9 cellular contexts compared by ENCODE assay signal in the genomic region with DNA sequence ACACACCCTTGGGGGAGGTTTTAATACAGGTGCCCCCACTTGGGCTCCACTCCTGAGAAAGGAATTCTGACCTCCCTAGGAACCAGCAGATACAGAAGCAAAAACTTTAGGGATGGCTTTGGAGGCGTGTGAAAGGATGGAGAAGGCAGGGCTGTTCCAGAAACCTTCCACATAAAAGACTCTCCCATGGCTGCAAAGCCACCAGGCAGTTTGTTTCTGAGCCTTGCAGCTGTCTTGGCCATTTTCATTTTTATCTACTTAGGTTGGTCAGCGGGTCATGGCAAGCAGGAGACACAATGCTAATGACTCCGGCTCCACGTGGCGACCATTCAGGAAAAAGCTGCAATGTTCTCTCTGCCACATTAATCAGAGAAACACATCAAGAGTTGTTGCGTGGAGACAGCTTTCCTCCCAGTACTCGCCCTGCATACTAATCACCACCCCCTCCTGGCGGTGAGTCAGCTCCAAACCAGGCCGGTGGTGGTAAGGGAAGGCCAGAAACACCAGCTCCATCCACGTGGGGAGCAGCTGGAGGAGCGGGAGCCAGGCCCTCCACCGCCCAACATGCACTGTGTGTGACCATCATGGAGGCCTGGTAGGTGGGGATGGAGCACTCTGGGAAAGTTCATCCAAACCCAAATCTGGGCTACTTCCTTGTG. TPM values are rescaled to one million over a fixed set of nuclear protein-coding genes. Genes with fewer than 3 reads are reported as not detected.
DNase-seq lines count a peak whose midpoint lies in the region; ATAC-seq and TF ChIP-seq lines count a peak whose summit lies in the region.
"Had no signal": no experiment of that assay in that cellular context is flagged by ENCODE, and none has a peak within 500 bp of the region (broad histone marks: within the 10 kb centered on the region; RNA-seq: fewer than 3 reads in every experiment).

No MANE protein-coding gene starts in this region.

- no peak overlapping the region for H3K4me3 ChIP-seq in mammary epithelial cell (replicated peaks in 1 of 3; ENCODE audit: insufficient read depth in 1 of 3, low read depth in 2 of 3, low read length in 3 of 3)
- no peak overlapping the region for H3K4me3 ChIP-seq in lower lobe of right lung

- intact Hi-C loops in mammary epithelial cell (cut with micrococcal nuclease), result no loop called here
- intact Hi-C loops in lower lobe of right lung (cut with DNase I), result no loop called here

- CTCF ChIA-PET in mammary epithelial cell (lab: Charles Lee; ENCODE audit: low non-redundant PET), result no interaction called here

- no TSS peak for BruUV-seq in mammary epithelial cell (replicated peaks; lab: Mats Ljungman, UMichigan)

- no peak overlapping the region for H3K4me2 ChIP-seq in mammary epithelial cell (ENCODE audit: insufficient read depth, low read depth, low read length)

- WGBS in mammary epithelial cell (ENCODE audit: low coverage, missing lambda C conversion rate), result 78% methylated on average over 12 of the region's 12 CpGs

- no peaks in the 10 kb centered on the region for H3K9me3 ChIP-seq in mammary epithelial cell (replicated peaks; ENCODE audit: insufficient read depth, low read length)
- H3K9me3 ChIP-seq in lower lobe of right lung, result peaks cover 7% of the 10 kb centered on the region

- no peak overlapping the region for H2AFZ ChIP-seq in mammary epithelial cell (ENCODE audit: low read depth, low read length)

- in situ Hi-C loops in mammary epithelial cell (cut with MboI; ENCODE audit: low sequenced_read_pairs in 2 of 2), result loop anchor here in 1 of 2 donors (5.0 kb wide), 1 partner anchor 147 kb away; no protein-coding TSS in a partner anchor

- peak; percentile 61 for DNase-seq in DMS53 (lab: John Stamatoyannopoulos, UW)
- DNase-seq in DMS53 treated with DMSO at 0.1 percent for 48 hours (lab: John Stamatoyannopoulos, UW; ENCODE audit: unreplicated experiment), result no peak
- peak; percentile 72 for DNase-seq in NCI-H510A treated with DMSO at 0.1 percent for 48 hours (lab: John Stamatoyannopoulos, UW)
- DNase-seq in mammary epithelial cell, result peak; percentile 49
- DNase-seq in lower lobe of right lung, result no peak
- DNase-seq in NCI-H187 treated with DMSO at 0.1 percent for 48 hours (lab: John Stamatoyannopoulos, UW), result no peak

- H3K27me3 ChIP-seq in mammary epithelial cell (ENCODE audit: insufficient read depth, low read length), result no peaks in the 10 kb centered on the region
- H3K27me3 ChIP-seq in lower lobe of right lung (ENCODE audit: low read depth), result no peaks in the 10 kb centered on the region

- TF ChIP-seq CTCF in mammary epithelial cell (conservative IDR thresholded peaks at IDR 0.05 in 1 of 2, IDR thresholded peaks at IDR 0.05 in 1 of 2; ENCODE audit: extremely low read depth in 1 of 2, insufficient read depth in 1 of 2, low read depth in 1 of 2, low read length in 2 of 2) (no peak), lower lobe of right lung (IDR thresholded peaks at IDR 0.05) (no peak)

- H3K27ac ChIP-seq in mammary epithelial cell (ENCODE audit: insufficient read depth, low read depth, low read length) (no peak overlapping the region), lower lobe of right lung (no peak overlapping the region)
- H3K27ac ChIP-seq: 22Rv1 had no signal

- H3K9ac ChIP-seq in mammary epithelial cell (ENCODE audit: insufficient read depth, low read length), result no peak overlapping the region

- H3K36me3 ChIP-seq in mammary epithelial cell (ENCODE audit: insufficient read depth, low read length), result no peaks in the 10 kb centered on the region
- no peaks in the 10 kb centered on the region for H3K36me3 ChIP-seq in lower lobe of right lung

- peak; percentile 43 to 46 for ATAC-seq in lower lobe of right lung
- no peak for ATAC-seq in GM19035 (IDR thresholded peaks at IDR 0.05; ENCODE audit: unreplicated experiment)
- no peak for ATAC-seq in GM19351 (IDR thresholded peaks at IDR 0.05; ENCODE audit: unreplicated experiment)

- no peaks in the 10 kb centered on the region for H4K20me1 ChIP-seq in mammary epithelial cell (ENCODE audit: insufficient read depth, low read length)

- H3K4me1 ChIP-seq in mammary epithelial cell (ENCODE audit: insufficient read depth, low read length) (no peaks in the 10 kb centered on the region), lower lobe of right lung (peaks cover 9% of the 10 kb centered on the region)

- dilution Hi-C loops in mammary epithelial cell (cut with HindIII; ENCODE audit: low sequenced_read_pairs), result loop anchor here (10.0 kb wide), 1 partner anchor 175 kb away; no protein-coding TSS in a partner anchor

- no peaks in the 10 kb centered on the region for H3K79me2 ChIP-seq in mammary epithelial cell (ENCODE audit: insufficient read depth, low read length)

RNA-seq across cellular contexts. Expression of gene IRF2BPL, which starts 30.9 kb away (rescaled TPM):
- 10 to 100 TPM; 41.3 to 49.4 TPM for total RNA-seq in mammary epithelial cell
- polyA plus RNA-seq in mammary epithelial cell, result 14.0 TPM
- 13.7 TPM for polyA minus RNA-seq in mammary epithelial cell
- 44.3 TPM for total RNA-seq in lower lobe of right lung

RNA-seq across cellular contexts. Expression of gene CIPC, which starts 38.7 kb away (rescaled TPM):
- total RNA-seq in mammary epithelial cell, result 10 to 100 TPM; 11.6 to 30.2 TPM
- 9.9 TPM for polyA plus RNA-seq in mammary epithelial cell
- 14.5 TPM for polyA minus RNA-seq in mammary epithelial cell
- 28.4 TPM for total RNA-seq in lower lobe of right lung

Comparison
In these comparisons a context has a peak if more than half of its experiments do, and no peak if none do; other contexts are left out.
1. DNase-seq: peak in DMS53 (single experiment), NCI-H510A treated with DMSO at 0.1 percent for 48 hours (single experiment) and mammary epithelial cell (single experiment); none in DMS53 treated with DMSO at 0.1 percent for 48 hours (single experiment), lower lobe of right lung (single experiment) and NCI-H187 treated with DMSO at 0.1 percent for 48 hours (single experiment).
2. ATAC-seq: peak in lower lobe of right lung (2 of 2); none in GM19035 (single experiment) and GM19351 (single experiment).